8 cellular contexts compared by ENCODE assay signal in genomic region chr11:4072668-4073285, GRCh38. TPM values are rescaled to one million over a fixed set of nuclear protein-coding genes. Genes with fewer than 3 reads are reported as not detected.
DNase-seq lines count a peak whose midpoint lies in the region; ATAC-seq, FAIRE-seq and TF ChIP-seq lines count a peak whose summit lies in the region.

No MANE protein-coding gene starts in this region.

- H3K4me3 ChIP-seq in Loucy (ENCODE audit: low read length, poor library complexity, severe bottlenecking) (no peak overlapping the region), Peyer's patch (no peak overlapping the region), heart left ventricle (no peak overlapping the region), prostate gland (no peak overlapping the region)

- TF ChIP-seq CTCF in Loucy (conservative IDR thresholded peaks at IDR 0.05; ENCODE audit: low read length) (peak; percentile 89), Peyer's patch (IDR thresholded peaks at IDR 0.05) (peak; percentile 68 to 97 (median 94)), heart left ventricle (IDR thresholded peaks at IDR 0.05) (peak; percentile 74 to 92 (median 86)), prostate gland (IDR thresholded peaks at IDR 0.05) (peak; percentile 53 to 94 (median 85))

- peak; percentile 99 for FAIRE-seq in GM12892 (lab: Jason Lieb, UNC)

- H3K4me1 ChIP-seq in Loucy (ENCODE audit: insufficient read depth, low read length, poor library complexity, severe bottlenecking) = peaks cover 32% of the 10 kb centered on the region
- H3K4me1 ChIP-seq in Peyer's patch = peaks cover 0 to 9% (median 2%) of the 10 kb centered on the region in 4 donors
- H3K4me1 ChIP-seq in heart left ventricle = peaks cover 0 to 19% (median 2%) of the 10 kb centered on the region in 12 donors
- no peaks in the 10 kb centered on the region for H3K4me1 ChIP-seq in prostate gland (replicated peaks)

- ATAC-seq in heart left ventricle (peak; percentile 75 to 95 (median 82)), HG03521 (IDR thresholded peaks at IDR 0.05; ENCODE audit: unreplicated experiment) (no peak)

- H3K36me3 ChIP-seq in Loucy (ENCODE audit: insufficient read depth, low read length) = peaks cover 40% of the 10 kb centered on the region; the same call in 1 of the 2 replicates
- peaks cover 0 to 14% (median 0%) of the 10 kb centered on the region in 3 donors for H3K36me3 ChIP-seq in Peyer's patch
- H3K36me3 ChIP-seq in heart left ventricle = peaks cover 0 to 24% (median 11%) of the 10 kb centered on the region in 9 donors
- H3K36me3 ChIP-seq in prostate gland = no peaks in the 10 kb centered on the region

- TF ChIP-seq POLR2A in GM12892 (IDR thresholded peaks at IDR 0.05; ENCODE audit: low read depth, low read length) (no peak), Peyer's patch (IDR thresholded peaks at IDR 0.05) (no peak), heart left ventricle (IDR thresholded peaks at IDR 0.05) (no peak), prostate gland (IDR thresholded peaks at IDR 0.05) (no peak)

- no peak overlapping the region for H2AFZ ChIP-seq in Loucy (ENCODE audit: low read length)

- WGBS in heart left ventricle, 4 donors = 3 to 14% (median 11%) methylated on average over 4 of the region's 4 CpGs
- 10% methylated on average over 4 of the region's 4 CpGs for WGBS in prostate gland

- no peaks in the 10 kb centered on the region for H4K20me1 ChIP-seq in Loucy (ENCODE audit: insufficient read depth, low read length, poor library complexity, severe bottlenecking)

- intact Hi-C loops in heart left ventricle (cut with DNase I) (loop anchor here (1.0 to 5.0 kb wide), 5 partner anchors 125 to 223 kb away; partner anchors contain the start of gene STIM1 (in 7 of the 10)), prostate gland (cut with DNase I) (loop anchor here (2.0 to 5.0 kb wide), 2 partner anchors 130 to 218 kb away; partner anchors contain the start of gene STIM1)

- H3K9me2 ChIP-seq in Loucy (replicated peaks; ENCODE audit: low read depth, low read length) = no peaks in the 10 kb centered on the region

- H3K27me3 ChIP-seq in Loucy (ENCODE audit: insufficient read depth, low read length, poor library complexity, severe bottlenecking) (no peaks in the 10 kb centered on the region), Peyer's patch (no peaks in the 10 kb centered on the region), heart left ventricle (no peaks in the 10 kb centered on the region), prostate gland (replicated peaks; ENCODE audit: insufficient read depth) (no peaks in the 10 kb centered on the region)

- DNase-seq in AG08396 (ENCODE audit: low spot score) = peak; percentile 66
- DNase-seq in GM12892 (ENCODE audit: insufficient read length) = peak; percentile 30
- DNase-seq in Peyer's patch = peak in 2 of 3 donors; percentile 54 to 76
- DNase-seq in amniotic epithelial cell (ENCODE audit: low read depth) = peak; percentile 69
- peak in 3 of 5 donors; percentile 51 to 75 (median 60) for DNase-seq in heart left ventricle
- peak; percentile 72 for DNase-seq in prostate gland (ENCODE audit: low spot score)

- H3K4me2 ChIP-seq in Loucy (ENCODE audit: low read depth, low read length, poor library complexity, severe bottlenecking) = no peak overlapping the region

- no peaks in the 10 kb centered on the region for H3F3A ChIP-seq in Loucy (ENCODE audit: low read depth)

- H3K9ac ChIP-seq in Loucy (ENCODE audit: low read depth, low read length, poor library complexity, severe bottlenecking) = no peak overlapping the region

- H3K9me3 ChIP-seq in Loucy (ENCODE audit: insufficient read depth, low read depth, low read length) = no peaks in the 10 kb centered on the region
- H3K9me3 ChIP-seq in Peyer's patch = no peaks in the 10 kb centered on the region
- H3K9me3 ChIP-seq in heart left ventricle = no peaks in the 10 kb centered on the region
- H3K9me3 ChIP-seq in prostate gland = no peaks in the 10 kb centered on the region

- no peak overlapping the region for H3K27ac ChIP-seq in Peyer's patch
- peak overlapping the region in 2 of 12 donors; percentile 2 to 17 for H3K27ac ChIP-seq in heart left ventricle
- H3K27ac ChIP-seq in prostate gland = peak overlapping the region in 1 of 2 donors; percentile 24

- H3K79me2 ChIP-seq in Loucy (ENCODE audit: insufficient read depth, low read length) = no peaks in the 10 kb centered on the region; the same call in 1 of the 2 replicates

RNA-seq across cellular contexts. Expression of gene RRM1, which starts 21.8 kb away (rescaled TPM):
- polyA plus RNA-seq in GM12892 (2012; ENCODE audit: missing spikeins) = 119 TPM
- total RNA-seq in Peyer's patch = 10 to 100 TPM; 13.3 to 40.5 (median 32.3) TPM
- 10 to 100 TPM; 22.8 to 44.7 (median 28.9) TPM for total RNA-seq in heart left ventricle
- polyA plus RNA-seq in heart left ventricle = 10 to 100 TPM in 1 of 2 donors, 1 to 10 TPM in 1; 4.2 to 25.7 TPM
- 10 to 100 TPM; 32.6 to 61.8 TPM for total RNA-seq in prostate gland
